ENCODE assay signal across 8 cellular contexts in the genomic region with DNA sequence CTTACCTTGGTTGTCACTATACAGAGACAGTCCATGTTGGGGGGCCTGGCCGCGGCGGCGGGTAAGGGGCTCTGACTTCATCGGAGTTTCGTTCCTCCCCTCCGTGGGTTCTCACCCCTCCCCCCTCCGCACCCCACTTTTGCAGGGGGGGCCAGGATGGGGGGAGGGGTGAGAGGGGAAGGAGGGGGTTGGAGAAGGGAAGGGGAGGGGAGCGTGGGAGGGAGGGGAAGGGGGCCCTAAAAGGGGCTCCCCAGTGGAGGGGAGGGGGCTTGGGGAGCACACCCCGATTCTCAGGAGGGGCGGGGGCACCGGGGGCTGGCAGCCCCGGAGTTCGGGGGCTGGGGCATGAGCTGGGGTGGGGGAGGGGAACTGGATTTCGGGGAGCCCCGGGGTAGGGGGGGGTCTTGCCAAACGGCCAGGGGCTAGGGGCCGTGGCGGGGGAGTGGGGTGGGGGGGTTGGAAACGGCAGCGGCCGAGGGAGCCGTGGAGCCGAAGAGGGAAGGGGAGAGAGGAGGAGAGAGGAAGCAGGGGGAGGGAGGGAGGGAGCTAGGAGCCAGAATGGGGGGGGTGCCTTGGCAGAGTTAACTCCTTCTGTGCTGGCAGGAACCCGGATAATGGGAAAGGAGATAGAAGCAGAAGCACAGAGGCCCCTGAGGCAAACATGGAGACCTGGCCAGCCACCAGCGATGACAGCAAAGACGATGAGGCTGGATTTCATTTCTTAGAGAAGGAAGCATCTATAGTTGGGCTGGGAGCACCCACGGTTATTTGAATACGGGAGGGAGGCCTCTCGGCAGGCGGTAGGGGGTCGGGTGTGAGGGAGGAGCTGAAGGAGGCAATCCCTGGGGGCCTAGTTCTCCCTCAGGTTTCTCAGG. TPM values are rescaled to one million over a fixed set of nuclear protein-coding genes. Genes with fewer than 3 reads are reported as not detected.
A peak's percentile ranks its signal among the peaks of the same experiment; 100 is the strongest.
DNase-seq lines count a peak whose midpoint lies in the region; ATAC-seq and TF ChIP-seq lines count a peak whose summit lies in the region.

No MANE protein-coding gene starts in this region.

- ATAC-seq in CD4-positive, CD25-positive, alpha-beta regulatory T cell (ENCODE audit: low read depth in 2 of 2) = no peak
- ATAC-seq in HG03135 (IDR thresholded peaks at IDR 0.05; ENCODE audit: unreplicated experiment) (no peak), HG03045 (IDR thresholded peaks at IDR 0.05; ENCODE audit: unreplicated experiment) (no peak)

- H3K36me3 Mint-ChIP-seq in CD4-positive, CD25-positive, alpha-beta regulatory T cell = no peaks in the 10 kb centered on the region
- no peaks in the 10 kb centered on the region for H3K36me3 Mint-ChIP-seq in neural crest cell (ENCODE audit: low read depth)

- intact Hi-C loops in esophagus squamous epithelium (cut with DNase I) = no loop called here

- TF ChIP-seq POLR2A in esophagus squamous epithelium (IDR thresholded peaks at IDR 0.05) = no peak

- no peak for TF ChIP-seq CTCF in esophagus squamous epithelium (IDR thresholded peaks at IDR 0.05)
- TF ChIP-seq CTCF in neural crest cell (conservative IDR thresholded peaks at IDR 0.05) = no peak

- peaks cover 0 to 78% (median 40%) of the 10 kb centered on the region in 4 donors for H3K4me1 Mint-ChIP-seq in CD4-positive, CD25-positive, alpha-beta regulatory T cell
- peaks cover 78% of the 10 kb centered on the region for H3K4me1 Mint-ChIP-seq in neural crest cell

- H3K9ac ChIP-seq in HUES48 (ENCODE audit: low read depth, low read length) = no peak overlapping the region

- H3K4me3 Mint-ChIP-seq in CD4-positive, CD25-positive, alpha-beta regulatory T cell = peak overlapping the region; percentile 11 to 96 (median 72)
- H3K4me3 Mint-ChIP-seq in neural crest cell = peak overlapping the region; percentile 98

- no peak overlapping the region for H3K4me3 ChIP-seq in CD4-positive, CD25-positive, alpha-beta regulatory T cell (ENCODE audit: low read depth, low read length)
- peak overlapping the region; percentile 57 for H3K4me3 ChIP-seq in HUES48 (ENCODE audit: low read depth, low read length)
- H3K4me3 ChIP-seq in esophagus squamous epithelium = peak overlapping the region; percentile 20 to 73 (median 47)

- peak in 1 of 3 donors; percentile 28 for DNase-seq in CD4-positive, CD25-positive, alpha-beta regulatory T cell
- DNase-seq in UCSD-AML1 (lab: John Stamatoyannopoulos, UW; ENCODE audit: unreplicated experiment) (peak; percentile 65), esophagus squamous epithelium (lab: John Stamatoyannopoulos, UW) (no peak), neural crest cell (ENCODE audit: low read depth, low spot score) (peak; percentile 56), NCI-H187 treated with DMSO at 0.1 percent for 48 hours (lab: John Stamatoyannopoulos, UW) (no peak)

- peaks cover 11% of the 10 kb centered on the region for H3K27me3 Mint-ChIP-seq in CD4-positive, CD25-positive, alpha-beta regulatory T cell
- H3K27me3 Mint-ChIP-seq in neural crest cell (ENCODE audit: low read depth) = peaks cover 54% of the 10 kb centered on the region

- H3K4me1 ChIP-seq in CD4-positive, CD25-positive, alpha-beta regulatory T cell (ENCODE audit: control insufficient read depth, insufficient read depth, low read length, poor library complexity, severe bottlenecking) = peaks cover 70% of the 10 kb centered on the region
- peaks cover 37% of the 10 kb centered on the region for H3K4me1 ChIP-seq in HUES48 (ENCODE audit: control insufficient read depth, insufficient read depth, low read length)
- peaks cover 59 to 89% (median 61%) of the 10 kb centered on the region in 3 donors for H3K4me1 ChIP-seq in esophagus squamous epithelium

- H3K27ac ChIP-seq in CD4-positive, CD25-positive, alpha-beta regulatory T cell (ENCODE audit: insufficient read depth, low read length, poor library complexity, severe bottlenecking) = peak overlapping the region; percentile 60
- H3K27ac ChIP-seq in HUES48 (ENCODE audit: low read depth, low read length) (peak overlapping the region; percentile 50), esophagus squamous epithelium (peak overlapping the region; percentile 32 to 100 (median 98))

- no peaks in the 10 kb centered on the region for H3K9me3 ChIP-seq in CD4-positive, CD25-positive, alpha-beta regulatory T cell (ENCODE audit: control insufficient read depth in 2 of 2, low read length in 2 of 2)
- H3K9me3 ChIP-seq in HUES48 (ENCODE audit: control insufficient read depth, insufficient read depth, low read length) (no peaks in the 10 kb centered on the region), esophagus squamous epithelium (no peaks in the 10 kb centered on the region)

- WGBS in esophagus squamous epithelium, 2 donors = 2 to 4% methylated on average over 12 to 15 of the region's 32 CpGs

- H3K9me3 Mint-ChIP-seq in CD4-positive, CD25-positive, alpha-beta regulatory T cell = no peaks in the 10 kb centered on the region
- H3K9me3 Mint-ChIP-seq in neural crest cell = no peaks in the 10 kb centered on the region

- peak overlapping the region in 2 of 3 donors; percentile 91 to 92 for H3K27ac Mint-ChIP-seq in CD4-positive, CD25-positive, alpha-beta regulatory T cell
- peak overlapping the region; percentile 93 for H3K27ac Mint-ChIP-seq in neural crest cell (ENCODE audit: unreplicated experiment)

- H3K27me3 ChIP-seq in CD4-positive, CD25-positive, alpha-beta regulatory T cell (ENCODE audit: control insufficient read depth, insufficient read depth, low read length) = no peaks in the 10 kb centered on the region
- H3K27me3 ChIP-seq in HUES48 (ENCODE audit: control insufficient read depth, insufficient read depth, low read length) (no peaks in the 10 kb centered on the region), esophagus squamous epithelium (no peaks in the 10 kb centered on the region)

- H3K36me3 ChIP-seq in CD4-positive, CD25-positive, alpha-beta regulatory T cell (ENCODE audit: control insufficient read depth, insufficient read depth, low read length) = peaks cover 3% of the 10 kb centered on the region
- H3K36me3 ChIP-seq in HUES48 (ENCODE audit: control insufficient read depth, insufficient read depth, low read length) = peaks cover 14% of the 10 kb centered on the region
- peaks cover 0 to 14% (median 0%) of the 10 kb centered on the region in 3 donors for H3K36me3 ChIP-seq in esophagus squamous epithelium

RNA-seq across cellular contexts. Expression of gene DLG4, which starts 2.3 kb away (rescaled TPM):
- total RNA-seq in CD4-positive, CD25-positive, alpha-beta regulatory T cell = 2.9 TPM
- polyA plus RNA-seq in CD4-positive, CD25-positive, alpha-beta regulatory T cell = under 1 TPM; 0.22 to 0.73 (median 0.42) TPM
- total RNA-seq in esophagus squamous epithelium (10 to 100 TPM in 1 of 4 donors, 1 to 10 TPM in 3; 2.6 to 13.9 (median 6.0) TPM), neural crest cell (49.4 and 51.4 TPM in 2 replicates)

RNA-seq across cellular contexts. Expression of gene ACADVL, which starts 2.4 kb away (rescaled TPM):
- total RNA-seq in CD4-positive, CD25-positive, alpha-beta regulatory T cell = 277 TPM
- 10 to 100 TPM; 73.6 to 92.3 (median 84.9) TPM for polyA plus RNA-seq in CD4-positive, CD25-positive, alpha-beta regulatory T cell
- total RNA-seq in esophagus squamous epithelium (100 to 1,000 TPM; 453 to 742 (median 464) TPM), neural crest cell (215 and 220 TPM in 2 replicates)

RNA-seq across cellular contexts. Expression of gene DVL2, which starts 17.0 kb away (rescaled TPM):
- total RNA-seq in CD4-positive, CD25-positive, alpha-beta regulatory T cell = 35.8 TPM
- polyA plus RNA-seq in CD4-positive, CD25-positive, alpha-beta regulatory T cell = 10 to 100 TPM; 10.5 to 19.4 (median 15.7) TPM
- 10 to 100 TPM; 21.4 to 58.0 (median 37.3) TPM for total RNA-seq in esophagus squamous epithelium
- total RNA-seq in neural crest cell = 130 and 140 TPM in 2 replicates

RNA-seq across cellular contexts. Expression of gene PHF23, which starts 21.9 kb away (rescaled TPM):
- 16.0 TPM for total RNA-seq in CD4-positive, CD25-positive, alpha-beta regulatory T cell
- 10 to 100 TPM; 17.0 to 24.8 (median 21.2) TPM for polyA plus RNA-seq in CD4-positive, CD25-positive, alpha-beta regulatory T cell
- total RNA-seq in esophagus squamous epithelium (10 to 100 TPM; 24.7 to 30.6 (median 27.0) TPM), neural crest cell (72.7 and 75.2 TPM in 2 replicates)

RNA-seq across cellular contexts. Expression of gene GABARAP, which starts 24.9 kb away (rescaled TPM):
- total RNA-seq in CD4-positive, CD25-positive, alpha-beta regulatory T cell = 227 TPM
- 1,000 to 10,000 TPM in 2 of 4 donors, 100 to 1,000 TPM in 2; 939 to 1,205 (median 986) TPM for polyA plus RNA-seq in CD4-positive, CD25-positive, alpha-beta regulatory T cell
- total RNA-seq in esophagus squamous epithelium (100 to 1,000 TPM; 172 to 384 (median 197) TPM), neural crest cell (470 and 479 TPM in 2 replicates)

Comparison
In these comparisons a context has a peak if more than half of its experiments do, and no peak if none do; other contexts are left out.
1. DNase-seq: peak in UCSD-AML1 (single experiment) and neural crest cell (single experiment); none in esophagus squamous epithelium (single experiment) and NCI-H187 treated with DMSO at 0.1 percent for 48 hours (single experiment).
2. Peak in every context shown above with its lines, with median percentiles within 50 percentile points of each other: H3K27ac ChIP-seq.